29 cellular contexts compared by ENCODE assay signal in the genomic region with DNA sequence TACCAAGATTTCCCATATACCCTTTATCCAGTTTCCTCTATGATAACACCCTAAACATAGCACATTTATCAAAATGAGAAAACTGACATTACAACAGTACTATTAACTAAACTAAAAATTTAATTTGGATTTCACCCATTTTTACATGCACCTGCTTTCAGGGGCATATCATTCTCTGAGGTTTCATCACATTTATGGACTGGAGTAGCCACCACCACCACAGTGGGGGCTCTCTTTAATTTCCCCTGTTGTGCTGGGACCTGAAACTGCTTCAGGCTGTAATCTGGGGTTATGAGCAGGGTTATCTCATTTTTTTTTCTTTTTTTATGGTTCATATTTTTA.
"Had no signal": no experiment of that assay in that cellular context is flagged by ENCODE, and none has a peak within 500 bp of the region (broad histone marks: within the 10 kb centered on the region; RNA-seq: fewer than 3 reads in every experiment).

No MANE protein-coding gene starts in this region.

- H3K27ac Mint-ChIP-seq: dendritic cell treated with granulocyte-macrophage colony-stimulating factor and Interleukin-4, amounts not matched to agents 40 ng/mL and 50 ng/mL, for 4 days; effector memory CD8-positive, alpha-beta T cell; endodermal cell had no signal

- H3K4me3 ChIP-seq: colonic mucosa, dorsolateral prefrontal cortex, esophagus muscularis mucosa, esophagus squamous epithelium, gastrocnemius medialis, gastroesophageal sphincter, heart left ventricle, heart right ventricle, hepatocyte had no signal

- ATAC-seq: effector memory CD8-positive, alpha-beta T cell; esophagus mucosa; foreskin keratinocyte; gastrocnemius medialis; gastroesophageal sphincter; heart left ventricle; heart right ventricle had no signal

- H3K4me2 ChIP-seq: hepatocyte had no signal

- H3K36me3 ChIP-seq: colonic mucosa, esophagus muscularis mucosa, esophagus squamous epithelium, gastrocnemius medialis, gastroesophageal sphincter, heart left ventricle, heart right ventricle had no signal

- H3K4me1 ChIP-seq: colonic mucosa, esophagus muscularis mucosa, esophagus squamous epithelium, foreskin keratinocyte, gastrocnemius medialis, gastroesophageal sphincter, heart left ventricle, heart right ventricle had no signal

- H3K79me2 ChIP-seq: hepatocyte had no signal

- H3K27me3 ChIP-seq: colonic mucosa, esophagus muscularis mucosa, esophagus squamous epithelium, foreskin keratinocyte, gastrocnemius medialis, gastroesophageal sphincter, heart left ventricle, heart right ventricle, hepatocyte had no signal

- H2AFZ ChIP-seq: hepatocyte had no signal

- H3K27ac ChIP-seq: colonic mucosa, dorsolateral prefrontal cortex, epithelial cell of prostate, esophagus muscularis mucosa, esophagus squamous epithelium, foreskin keratinocyte, gastrocnemius medialis, gastroesophageal sphincter, heart left ventricle, heart right ventricle, hepatocyte had no signal

- H3K27me3 Mint-ChIP-seq: dendritic cell treated with granulocyte-macrophage colony-stimulating factor and Interleukin-4, amounts not matched to agents 40 ng/mL and 50 ng/mL, for 4 days; effector memory CD8-positive, alpha-beta T cell had no signal

- H3K4me1 Mint-ChIP-seq: endodermal cell had no signal

- H3K9me3 ChIP-seq: colonic mucosa, esophagus muscularis mucosa, gastrocnemius medialis, gastroesophageal sphincter had no signal

- FAIRE-seq: colon, endometrium, endothelial cell of umbilical vein, frontal cortex had no signal

- H3K4me3 Mint-ChIP-seq: dendritic cell treated with granulocyte-macrophage colony-stimulating factor and Interleukin-4, amounts not matched to agents 40 ng/mL and 50 ng/mL, for 4 days; effector memory CD8-positive, alpha-beta T cell; endodermal cell had no signal

- DNase-seq: colonic mucosa; cortex of kidney; dermis blood vessel endothelial cell; dorsolateral prefrontal cortex; effector CD4-positive, alpha-beta T cell; effector CD8-positive, alpha-beta T cell; effector memory CD4-positive, alpha-beta T cell; effector memory CD8-positive, alpha-beta T cell; endodermal cell; erythroblast; esophagus squamous epithelium; foreskin fibroblast; foreskin keratinocyte; foreskin melanocyte; gastrocnemius medialis; glutamatergic neuron; head of caudate nucleus; heart left ventricle; heart right ventricle had no signal
